ENCODE assay signal across 22 cellular contexts in the genomic region with DNA sequence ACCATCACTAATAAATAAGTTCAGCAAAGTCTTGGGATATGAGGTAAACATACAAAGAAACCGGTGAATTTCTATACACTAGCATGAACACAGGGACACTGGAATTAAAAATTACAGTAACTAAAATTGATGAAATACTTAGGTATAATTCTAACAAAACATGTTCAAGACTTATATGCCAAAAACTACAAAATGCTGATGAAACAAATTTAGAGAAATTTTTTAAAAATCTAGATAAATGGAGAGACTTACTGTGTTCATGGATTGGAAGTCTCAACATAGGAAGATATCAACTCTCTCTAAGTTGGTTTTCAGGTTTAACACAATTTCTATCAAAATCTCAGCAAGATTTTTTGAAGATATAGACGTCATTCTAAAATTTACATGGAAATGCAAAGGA.
"Had no signal": no experiment of that assay in that cellular context is flagged by ENCODE, and none has a peak within 500 bp of the region (broad histone marks: within the 10 kb centered on the region; RNA-seq: fewer than 3 reads in every experiment).

No MANE protein-coding gene starts in this region.

- H3K27ac ChIP-seq: coronary artery, dorsolateral prefrontal cortex, esophagus muscularis mucosa, foreskin keratinocyte, gastroesophageal sphincter, heart left ventricle, hepatocyte, left lung, lower lobe of right lung had no signal

- H3K9me3 ChIP-seq: lower lobe of right lung had no signal

- H2AFZ ChIP-seq: hepatocyte had no signal

- FAIRE-seq: colon, endothelial cell of umbilical vein, frontal cortex had no signal

- H3K36me3 ChIP-seq: esophagus muscularis mucosa, gastroesophageal sphincter, heart left ventricle, left lung, lower lobe of right lung had no signal

- DNase-seq: dermis blood vessel endothelial cell; dorsolateral prefrontal cortex; effector CD4-positive, alpha-beta T cell; effector memory CD4-positive, alpha-beta T cell; foreskin keratinocyte; heart left ventricle; hypothalamus; immature natural killer cell; islet precursor cell; left cardiac atrium; left lung; left ventricle myocardium superior; lower lobe of right lung; mesenchymal stem cell; naive thymus-derived CD4-positive, alpha-beta T cell had no signal

- ATAC-seq: foreskin keratinocyte; gastroesophageal sphincter; heart left ventricle; left cardiac atrium; left lung; left ventricle myocardium superior; lower lobe of right lung; naive thymus-derived CD4-positive, alpha-beta T cell had no signal

- H3K4me2 ChIP-seq: hepatocyte had no signal

- H3K4me3 ChIP-seq: coronary artery, dorsolateral prefrontal cortex, esophagus muscularis mucosa, gastroesophageal sphincter, heart left ventricle, hepatocyte, left lung, lower lobe of right lung had no signal

- H3K79me2 ChIP-seq: hepatocyte had no signal

- H3K4me1 ChIP-seq: foreskin keratinocyte had no signal
